In genomic region chr22:24707477-24707816, GRCh38 we compare ENCODE assay signal across 15 cellular contexts.
DNase-seq lines count a peak whose midpoint lies in the region; ATAC-seq lines count a peak whose summit lies in the region.
"Had no signal": no experiment of that assay in that cellular context is flagged by ENCODE, and none has a peak within 500 bp of the region (broad histone marks: within the 10 kb centered on the region; RNA-seq: fewer than 3 reads in every experiment).

No MANE protein-coding gene starts in this region.

- no peaks in the 10 kb centered on the region for H3K4me1 ChIP-seq in naive thymus-derived CD4-positive, alpha-beta T cell (ENCODE audit: control insufficient read depth in 2 of 2, insufficient read depth in 2 of 2, low read length in 2 of 2)

- no peak for ATAC-seq in naive thymus-derived CD4-positive, alpha-beta T cell
- ATAC-seq in GM18909 (IDR thresholded peaks at IDR 0.05; ENCODE audit: poor library complexity, unreplicated experiment) = no peak

- CTCF ChIA-PET in naive thymus-derived CD4-positive, alpha-beta T cell (lab: Charles Lee) = no interaction called here

- H3K9me3 Mint-ChIP-seq in naive thymus-derived CD4-positive, alpha-beta T cell = no peaks in the 10 kb centered on the region
- H3K9me3 Mint-ChIP-seq: activated CD4-positive, alpha-beta T cell treated with anti-CD3 and anti-CD28 coated beads, Interleukin-2, amount 10 ng/mL, durations not matched to agents 7 days and 5 days; central memory CD8-positive, alpha-beta T cell had no signal

- H3K4me3 ChIP-seq in naive thymus-derived CD4-positive, alpha-beta T cell (ENCODE audit: low read length) = no peak overlapping the region
- H3K4me3 ChIP-seq: GM23248 had no signal

- H3K9me3 ChIP-seq in naive thymus-derived CD4-positive, alpha-beta T cell (ENCODE audit: control insufficient read depth in 2 of 3, low read length in 3 of 3) = no peaks in the 10 kb centered on the region

- DNase-seq in ELR (ENCODE audit: low read depth) (peak; percentile 8), Kasumi-1 (lab: John Stamatoyannopoulos, UW) (peak; percentile 30 to 53), SKM-1 treated with dmso at 0.1 percent for 144 hours (lab: John Stamatoyannopoulos, UW; ENCODE audit: unreplicated experiment) (peak; percentile 55), islet precursor cell (peak; percentile 65), GM19238 (ENCODE audit: insufficient read length, low spot score) (no peak), cerebellar nuclear complex (lab: John Stamatoyannopoulos, UW) (no peak)
- no peak for DNase-seq in naive thymus-derived CD4-positive, alpha-beta T cell
- DNase-seq: activated CD4-positive, alpha-beta T cell treated with anti-CD3 and anti-CD28 coated beads, Interleukin-2, amount 10 ng/mL, durations not matched to agents 7 days and 5 days; activated gamma-delta T cell treated with Interleukin-2 at 50 U/mL for 16 hours; GM23248; occipital lobe; stimulated activated naive CD4-positive, alpha-beta T cell had no signal

- H3K4me1 Mint-ChIP-seq in naive thymus-derived CD4-positive, alpha-beta T cell = peaks cover 0 to 1% (median 0%) of the 10 kb centered on the region in 7 donors
- H3K4me1 Mint-ChIP-seq: activated CD4-positive, alpha-beta T cell treated with anti-CD3 and anti-CD28 coated beads, Interleukin-2, amount 10 ng/mL, durations not matched to agents 7 days and 5 days; central memory CD8-positive, alpha-beta T cell had no signal

- no peaks in the 10 kb centered on the region for H3K27me3 ChIP-seq in naive thymus-derived CD4-positive, alpha-beta T cell (ENCODE audit: control insufficient read depth in 2 of 2, insufficient read depth in 2 of 2, low read length in 2 of 2)

- H3K36me3 ChIP-seq in naive thymus-derived CD4-positive, alpha-beta T cell (ENCODE audit: control insufficient read depth in 2 of 3, insufficient read depth in 3 of 3, low read length in 3 of 3) = no peaks in the 10 kb centered on the region

- H3K27me3 Mint-ChIP-seq in naive thymus-derived CD4-positive, alpha-beta T cell = peaks cover 5 to 14% (median 13%) of the 10 kb centered on the region in 5 donors

- no peaks in the 10 kb centered on the region for H3K36me3 Mint-ChIP-seq in naive thymus-derived CD4-positive, alpha-beta T cell
- H3K36me3 Mint-ChIP-seq: CD14-positive monocyte had no signal

- no peak overlapping the region for H3K27ac ChIP-seq in naive thymus-derived CD4-positive, alpha-beta T cell (ENCODE audit: low read depth, low read length)
- H3K27ac ChIP-seq: GM23248 had no signal

- H3K27ac Mint-ChIP-seq in naive thymus-derived CD4-positive, alpha-beta T cell = no peak overlapping the region
- H3K27ac Mint-ChIP-seq: activated CD4-positive, alpha-beta T cell treated with anti-CD3 and anti-CD28 coated beads, Interleukin-2, amount 10 ng/mL, durations not matched to agents 7 days and 5 days; CD14-positive monocyte had no signal

- POLR2A ChIA-PET in naive thymus-derived CD4-positive, alpha-beta T cell (lab: Charles Lee) = no interaction called here

- H3K4me3 Mint-ChIP-seq in naive thymus-derived CD4-positive, alpha-beta T cell = no peak overlapping the region
- H3K4me3 Mint-ChIP-seq: activated CD4-positive, alpha-beta T cell treated with anti-CD3 and anti-CD28 coated beads, Interleukin-2, amount 10 ng/mL, durations not matched to agents 7 days and 5 days; CD14-positive monocyte; central memory CD8-positive, alpha-beta T cell had no signal

- intact Hi-C loops in naive thymus-derived CD4-positive, alpha-beta T cell (cut with micrococcal nuclease) = no loop called here

Comparison
In these comparisons a context has a peak if more than half of its experiments do, and no peak if none do; other contexts are left out.
1. DNase-seq: peak in ELR (single experiment), Kasumi-1 (2 of 2), SKM-1 treated with dmso at 0.1 percent for 144 hours (single experiment) and islet precursor cell (single experiment); none in GM19238 (single experiment), naive thymus-derived CD4-positive, alpha-beta T cell (0 of 9) and cerebellar nuclear complex (0 of 2).